ENCODE assay signal across 8 cellular contexts in genomic region chr14:95533391-95533821, GRCh38. TPM values are rescaled to one million over a fixed set of nuclear protein-coding genes. Genes with fewer than 3 reads are reported as not detected.
DNase-seq lines count a peak whose midpoint lies in the region; ATAC-seq and TF ChIP-seq lines count a peak whose summit lies in the region.

No MANE protein-coding gene starts in this region.

- POLR2A ChIA-PET in RWPE1 (lab: Yijun Ruan, JAX; ENCODE audit: low non-redundant PET) = interaction anchor here (0.7 kb wide), 1 partner anchor 15 kb away, joined by 6 read pairs; no protein-coding TSS in a partner anchor

- H3K9me3 ChIP-seq in HUES48 (ENCODE audit: control insufficient read depth, insufficient read depth, low read length) (no peaks in the 10 kb centered on the region), neural cell (ENCODE audit: low read length) (no peaks in the 10 kb centered on the region)

- H3K27me3 ChIP-seq in HUES48 (ENCODE audit: control insufficient read depth, insufficient read depth, low read length) = no peaks in the 10 kb centered on the region; the same call in 1 of the 2 replicates
- no peaks in the 10 kb centered on the region for H3K27me3 ChIP-seq in neural cell (ENCODE audit: insufficient read depth, low read depth, low read length)

- H3K4me1 ChIP-seq in HUES48 (ENCODE audit: control insufficient read depth, insufficient read depth, low read length) = peaks cover 22% of the 10 kb centered on the region

- H3K4me3 ChIP-seq in HUES48 (ENCODE audit: low read depth, low read length) (peak overlapping the region; percentile 97), neural cell (ENCODE audit: low read length) (peak overlapping the region; percentile 90)

- no peaks in the 10 kb centered on the region for H4K20me1 ChIP-seq in neural cell (ENCODE audit: insufficient read depth)

- H3K27ac Mint-ChIP-seq in CD14-positive monocyte = peak overlapping the region; percentile 80 to 95 (median 92)
- peak overlapping the region; percentile 85 to 93 for H3K27ac Mint-ChIP-seq in effector memory CD8-positive, alpha-beta T cell

- no peaks in the 10 kb centered on the region for H3K9me2 ChIP-seq in neural cell (ENCODE audit: insufficient read depth, low read length)

- ATAC-seq in effector memory CD8-positive, alpha-beta T cell (replicated peaks) = no peak
- ATAC-seq in GM18861 (IDR thresholded peaks at IDR 0.05; ENCODE audit: unreplicated experiment) = no peak

- DNase-seq in CD14-positive monocyte (ENCODE audit: low spot score) = no peak
- no peak for DNase-seq in RWPE1 (ENCODE audit: low spot score)
- no peak for DNase-seq in effector memory CD8-positive, alpha-beta T cell
- DNase-seq in amygdala (lab: John Stamatoyannopoulos, UW) = no peak
- DNase-seq in stimulated activated CD4-positive, alpha-beta T cell treated with anti-CD3 and anti-CD28 coated beads, Interleukin-4, amount 100 ng/mL, for 1 hour = no peak

- TF ChIP-seq CTCF in CD14-positive monocyte (IDR thresholded peaks at IDR 0.05) (no peak), RWPE1 (conservative IDR thresholded peaks at IDR 0.05; ENCODE audit: low read depth) (no peak), neural cell (IDR thresholded peaks at IDR 0.05; ENCODE audit: poor library complexity, severe bottlenecking) (no peak)

- H3K9me3 Mint-ChIP-seq in CD14-positive monocyte = no peaks in the 10 kb centered on the region
- no peaks in the 10 kb centered on the region for H3K9me3 Mint-ChIP-seq in effector memory CD8-positive, alpha-beta T cell

- H3K79me2 ChIP-seq in neural cell (replicated peaks; ENCODE audit: insufficient read depth, low read length) = peaks cover 73% of the 10 kb centered on the region

- H3K27me3 Mint-ChIP-seq in CD14-positive monocyte (ENCODE audit: low read depth in 3 of 3) = peaks cover 0 to 2% (median 0%) of the 10 kb centered on the region in 3 donors
- no peaks in the 10 kb centered on the region for H3K27me3 Mint-ChIP-seq in effector memory CD8-positive, alpha-beta T cell

- peak overlapping the region; percentile 79 for H3K9ac ChIP-seq in HUES48 (ENCODE audit: low read depth, low read length)
- H3K9ac ChIP-seq in neural cell (ENCODE audit: low read length) = peak overlapping the region; percentile 67

- intact Hi-C loops in CD14-positive monocyte (cut with micrococcal nuclease) = loop anchor here (5.0 kb wide), 1 partner anchor 36 kb away; no protein-coding TSS in a partner anchor

- peaks cover 32% of the 10 kb centered on the region for H3K36me3 ChIP-seq in HUES48 (ENCODE audit: control insufficient read depth, insufficient read depth, low read length)
- no peaks in the 10 kb centered on the region for H3K36me3 ChIP-seq in neural cell (ENCODE audit: insufficient read depth, low read length)

- peaks cover 4% of the 10 kb centered on the region for H3F3A ChIP-seq in neural cell (ENCODE audit: insufficient read depth, low read length, poor library complexity, severe bottlenecking)

- H3K4me3 Mint-ChIP-seq in CD14-positive monocyte = peak overlapping the region; percentile 91 to 93
- peak overlapping the region; percentile 87 to 91 for H3K4me3 Mint-ChIP-seq in effector memory CD8-positive, alpha-beta T cell

- H3K36me3 Mint-ChIP-seq in CD14-positive monocyte = peaks cover 4 to 22% of the 10 kb centered on the region in 2 donors
- H3K36me3 Mint-ChIP-seq in effector memory CD8-positive, alpha-beta T cell (ENCODE audit: insufficient read depth) = peaks cover 16% of the 10 kb centered on the region

- CTCF ChIA-PET in RWPE1 (lab: Yijun Ruan, JAX) = interaction anchor here (0.8 to 1.1 kb wide), 2 partner anchors 101 to 553 kb away, joined by 3 read pairs; no protein-coding TSS in a partner anchor

- H3K27ac ChIP-seq in HUES48 (ENCODE audit: low read depth, low read length) (no peak overlapping the region), RWPE1 (peak overlapping the region; percentile 88), neural cell (ENCODE audit: low read length) (peak overlapping the region; percentile 69)

- H3K4me2 ChIP-seq in neural cell (ENCODE audit: low read length) = peak overlapping the region; percentile 94

- no peak for TF ChIP-seq EP300 in neural cell (conservative IDR thresholded peaks at IDR 0.05; ENCODE audit: poor library complexity, severe bottlenecking)

- H2AFZ ChIP-seq in neural cell (ENCODE audit: low read depth, low read length) = peak overlapping the region; percentile 22

- TF ChIP-seq RAD21 in neural cell (conservative IDR thresholded peaks at IDR 0.05) = no peak

- peaks cover 47% of the 10 kb centered on the region for H3K4me1 Mint-ChIP-seq in CD14-positive monocyte
- peaks cover 38 to 43% of the 10 kb centered on the region in 2 donors for H3K4me1 Mint-ChIP-seq in effector memory CD8-positive, alpha-beta T cell (ENCODE audit: low read depth in 2 of 2)

TF ChIP-seq in neural cell, 6 proteins besides CTCF, POLR2A, EP300 and RAD21:
- TF ChIP-seq SMC3 (conservative IDR thresholded peaks at IDR 0.05; ENCODE audit: poor library complexity) (peak; percentile 39), EZH2 (IDR thresholded peaks at IDR 0.05; ENCODE audit: borderline replicate concordance, insufficient read depth, low read length, poor library complexity, severe bottlenecking) (no peak), POLR2AphosphoS5 (IDR thresholded peaks at IDR 0.05) (no peak), TAF1 (IDR thresholded peaks at IDR 0.05; ENCODE audit: low read depth) (no peak), MXI1 (conservative IDR thresholded peaks at IDR 0.05; ENCODE audit: poor library complexity, severe bottlenecking) (peak; percentile 96)
- TF ChIP-seq, protein P1, sequence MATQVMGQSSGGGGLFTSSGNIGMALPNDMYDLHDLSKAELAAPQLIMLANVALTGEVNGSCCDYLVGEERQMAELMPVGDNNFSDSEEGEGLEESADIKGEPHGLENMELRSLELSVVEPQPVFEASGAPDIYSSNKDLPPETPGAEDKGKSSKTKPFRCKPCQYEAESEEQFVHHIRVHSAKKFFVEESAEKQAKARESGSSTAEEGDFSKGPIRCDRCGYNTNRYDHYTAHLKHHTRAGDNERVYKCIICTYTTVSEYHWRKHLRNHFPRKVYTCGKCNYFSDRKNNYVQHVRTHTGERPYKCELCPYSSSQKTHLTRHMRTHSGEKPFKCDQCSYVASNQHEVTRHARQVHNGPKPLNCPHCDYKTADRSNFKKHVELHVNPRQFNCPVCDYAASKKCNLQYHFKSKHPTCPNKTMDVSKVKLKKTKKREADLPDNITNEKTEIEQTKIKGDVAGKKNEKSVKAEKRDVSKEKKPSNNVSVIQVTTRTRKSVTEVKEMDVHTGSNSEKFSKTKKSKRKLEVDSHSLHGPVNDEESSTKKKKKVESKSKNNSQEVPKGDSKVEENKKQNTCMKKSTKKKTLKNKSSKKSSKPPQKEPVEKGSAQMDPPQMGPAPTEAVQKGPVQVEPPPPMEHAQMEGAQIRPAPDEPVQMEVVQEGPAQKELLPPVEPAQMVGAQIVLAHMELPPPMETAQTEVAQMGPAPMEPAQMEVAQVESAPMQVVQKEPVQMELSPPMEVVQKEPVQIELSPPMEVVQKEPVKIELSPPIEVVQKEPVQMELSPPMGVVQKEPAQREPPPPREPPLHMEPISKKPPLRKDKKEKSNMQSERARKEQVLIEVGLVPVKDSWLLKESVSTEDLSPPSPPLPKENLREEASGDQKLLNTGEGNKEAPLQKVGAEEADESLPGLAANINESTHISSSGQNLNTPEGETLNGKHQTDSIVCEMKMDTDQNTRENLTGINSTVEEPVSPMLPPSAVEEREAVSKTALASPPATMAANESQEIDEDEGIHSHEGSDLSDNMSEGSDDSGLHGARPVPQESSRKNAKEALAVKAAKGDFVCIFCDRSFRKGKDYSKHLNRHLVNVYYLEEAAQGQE (IDR thresholded peaks at IDR 0.05; ENCODE audit: borderline replicate concordance) = no peak

RNA-seq across cellular contexts. Expression of gene GLRX5, which starts 1.4 kb away (rescaled TPM):
- polyA plus RNA-seq in CD14-positive monocyte (10 to 100 TPM; 31.1 to 43.1 TPM), neural cell (81.0 and 96.5 TPM in 2 replicates)
- polyA minus RNA-seq in neural cell = 28.2 and 29.1 TPM in 2 replicates

RNA-seq across cellular contexts. Expression of gene SYNE3, which starts 17.0 kb away (rescaled TPM):
- polyA plus RNA-seq in CD14-positive monocyte (1 to 10 TPM; 2.6 to 3.5 TPM), neural cell (0.16 and 0.35 TPM in 2 replicates)
- polyA minus RNA-seq in neural cell = 0.24 and 0.46 TPM in 2 replicates
